ENCODE assay signal across 8 cellular contexts in genomic region chr5:115544371-115545064, GRCh38. TPM values are rescaled to one million over a fixed set of nuclear protein-coding genes. Genes with fewer than 3 reads are reported as not detected.
DNase-seq lines count a peak whose midpoint lies in the region; ATAC-seq and TF ChIP-seq lines count a peak whose summit lies in the region.

A gene with protein sequence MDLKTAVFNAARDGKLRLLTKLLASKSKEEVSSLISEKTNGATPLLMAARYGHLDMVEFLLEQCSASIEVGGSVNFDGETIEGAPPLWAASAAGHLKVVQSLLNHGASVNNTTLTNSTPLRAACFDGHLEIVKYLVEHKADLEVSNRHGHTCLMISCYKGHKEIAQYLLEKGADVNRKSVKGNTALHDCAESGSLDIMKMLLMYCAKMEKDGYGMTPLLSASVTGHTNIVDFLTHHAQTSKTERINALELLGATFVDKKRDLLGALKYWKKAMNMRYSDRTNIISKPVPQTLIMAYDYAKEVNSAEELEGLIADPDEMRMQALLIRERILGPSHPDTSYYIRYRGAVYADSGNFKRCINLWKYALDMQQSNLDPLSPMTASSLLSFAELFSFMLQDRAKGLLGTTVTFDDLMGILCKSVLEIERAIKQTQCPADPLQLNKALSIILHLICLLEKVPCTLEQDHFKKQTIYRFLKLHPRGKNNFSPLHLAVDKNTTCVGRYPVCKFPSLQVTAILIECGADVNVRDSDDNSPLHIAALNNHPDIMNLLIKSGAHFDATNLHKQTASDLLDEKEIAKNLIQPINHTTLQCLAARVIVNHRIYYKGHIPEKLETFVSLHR (minus strand): TSS chr5:115544775. CDS start chr5:115543493, 1,282 bp downstream.

- no peaks in the 10 kb centered on the region for H3K9me3 ChIP-seq in thymus (ENCODE audit: control insufficient read depth)

- H3K4me1 Mint-ChIP-seq in activated naive CD8-positive, alpha-beta T cell (ENCODE audit: low read depth) = peaks cover 49% of the 10 kb centered on the region
- peaks cover 9% of the 10 kb centered on the region for H3K4me1 Mint-ChIP-seq in glutamatergic neuron (ENCODE audit: low read depth, unreplicated experiment)
- peaks cover 39% of the 10 kb centered on the region for H3K4me1 Mint-ChIP-seq in osteocyte (ENCODE audit: unreplicated experiment)

- ATAC-seq in HG02610 (IDR thresholded peaks at IDR 0.05; ENCODE audit: unreplicated experiment) = peak; percentile 99

- DNase-seq in NCI-H1092 treated with DMSO at 0.1 percent for 48 hours (lab: John Stamatoyannopoulos, UW) = peak; percentile 87
- DNase-seq in SKM-1 (lab: John Stamatoyannopoulos, UW; ENCODE audit: unreplicated experiment) = peak; percentile 88
- DNase-seq in glutamatergic neuron = peak; percentile 99
- DNase-seq in osteocyte (ENCODE audit: extremely low spot score, unreplicated experiment) = peak; percentile 99

- no peaks in the 10 kb centered on the region for H3K36me3 ChIP-seq in thymus (ENCODE audit: control insufficient read depth, insufficient read depth)

- H3K4me1 ChIP-seq in thymus (ENCODE audit: control insufficient read depth, insufficient read depth, low read length) = peaks cover 11% of the 10 kb centered on the region

- TF ChIP-seq CTCF in glutamatergic neuron (IDR thresholded peaks at IDR 0.05; ENCODE audit: partially characterized antibody, unreplicated experiment) (no peak), osteocyte (IDR thresholded peaks at IDR 0.05) (no peak)

- peak within 1 kb of the TSS; percentile 98 for H3K27ac ChIP-seq in thymus (ENCODE audit: low read depth)

- peak within 1 kb of the TSS; percentile 97 for H3K4me3 Mint-ChIP-seq in activated naive CD8-positive, alpha-beta T cell
- H3K4me3 Mint-ChIP-seq in glutamatergic neuron (ENCODE audit: unreplicated experiment) (peak within 1 kb of the TSS; percentile 97), osteocyte (ENCODE audit: unreplicated experiment) (peak within 1 kb of the TSS; percentile 95)

- no peaks in the 10 kb centered on the region for H3K9me3 Mint-ChIP-seq in activated naive CD8-positive, alpha-beta T cell (ENCODE audit: low read depth)
- H3K9me3 Mint-ChIP-seq in glutamatergic neuron (ENCODE audit: unreplicated experiment) = peaks cover 6% of the 10 kb centered on the region
- no peaks in the 10 kb centered on the region for H3K9me3 Mint-ChIP-seq in osteocyte (ENCODE audit: unreplicated experiment)

- no peaks in the 10 kb centered on the region for H3K27me3 ChIP-seq in thymus (ENCODE audit: control insufficient read depth, insufficient read depth)

- H3K4me3 ChIP-seq in GM08714 (ENCODE audit: low read length) (peak within 1 kb of the TSS; percentile 97), thymus (ENCODE audit: low read length) (peak within 1 kb of the TSS; percentile 100)

- H3K27ac Mint-ChIP-seq in activated naive CD8-positive, alpha-beta T cell = peak within 1 kb of the TSS; percentile 96
- H3K27ac Mint-ChIP-seq in glutamatergic neuron (ENCODE audit: unreplicated experiment) (peak within 1 kb of the TSS; percentile 97), osteocyte (ENCODE audit: unreplicated experiment) (peak within 1 kb of the TSS; percentile 99)

- WGBS in thymus = 1% methylated on average over 79 of the region's 79 CpGs

- H3K36me3 Mint-ChIP-seq in activated naive CD8-positive, alpha-beta T cell = peaks cover 15% of the 10 kb centered on the region
- H3K36me3 Mint-ChIP-seq in glutamatergic neuron (ENCODE audit: unreplicated experiment) (peaks cover 4% of the 10 kb centered on the region), osteocyte (ENCODE audit: unreplicated experiment) (peaks cover 15% of the 10 kb centered on the region)

- H3K27me3 Mint-ChIP-seq in activated naive CD8-positive, alpha-beta T cell = no peaks in the 10 kb centered on the region
- H3K27me3 Mint-ChIP-seq in glutamatergic neuron (ENCODE audit: unreplicated experiment) (peaks cover 5% of the 10 kb centered on the region), osteocyte (ENCODE audit: unreplicated experiment) (no peaks in the 10 kb centered on the region)

RNA-seq across cellular contexts. Expression of the gene that starts here (rescaled TPM):
- 20.2 TPM for total RNA-seq in glutamatergic neuron (ENCODE audit: unreplicated experiment)
- 12.4 and 12.8 TPM in 2 replicates for total RNA-seq in osteocyte
- 8.1 TPM for polyA plus RNA-seq in thymus

Comparison
In these comparisons a context has a peak if more than half of its experiments do, and no peak if none do; other contexts are left out.
1. Peak in every context shown above with its lines: DNase-seq, ATAC-seq, H3K4me3 ChIP-seq and H3K27ac ChIP-seq.